8 cellular contexts compared by ENCODE assay signal in genomic region chr7:106111671-106112117, GRCh38. TPM values are rescaled to one million over a fixed set of nuclear protein-coding genes. Genes with fewer than 3 reads are reported as not detected.
A peak's percentile ranks its signal among the peaks of the same experiment; 100 is the strongest.
DNase-seq lines count a peak whose midpoint lies in the region; ATAC-seq and TF ChIP-seq lines count a peak whose summit lies in the region.

No MANE protein-coding gene starts in this region.

- H3K4me3 Mint-ChIP-seq in activated CD8-positive, alpha-beta memory T cell treated with anti-CD3 and anti-CD28 coated beads, Interleukin-2, amount 10 ng/mL, durations not matched to agents 7 days and 5 days, result peak overlapping the region; percentile 79
- H3K4me3 Mint-ChIP-seq in natural killer cell, result peak overlapping the region; percentile 94

- H3F3A ChIP-seq in MM.1S (ENCODE audit: insufficient read depth, low read length), result 0 out of 2 replicates have a peak, but pooled peaks cover 7% of the 10 kb centered on the region

- TF ChIP-seq POLR2A in esophagus squamous epithelium (IDR thresholded peaks at IDR 0.05) (peak in 1 of 4 donors; percentile 73), upper lobe of left lung (IDR thresholded peaks at IDR 0.05) (peak in 2 of 4 donors; percentile 25 to 91)

- H3K4me3 ChIP-seq in MM.1S (ENCODE audit: low read length) (peak overlapping the region; percentile 74), esophagus squamous epithelium (peak overlapping the region; percentile 69 to 79 (median 78)), upper lobe of left lung (peak overlapping the region; percentile 44 to 84 (median 64))

- no peak for TF ChIP-seq EP300 in upper lobe of left lung (IDR thresholded peaks at IDR 0.05)

- H2AFZ ChIP-seq in MM.1S (ENCODE audit: low read length), result peak overlapping the region; percentile 62

- peak overlapping the region; percentile 87 for H3K27ac Mint-ChIP-seq in activated CD8-positive, alpha-beta memory T cell treated with anti-CD3 and anti-CD28 coated beads, Interleukin-2, amount 10 ng/mL, durations not matched to agents 7 days and 5 days
- H3K27ac Mint-ChIP-seq in natural killer cell, result peak overlapping the region; percentile 84

- H3K36me3 ChIP-seq in MM.1S (replicated peaks; ENCODE audit: insufficient read depth, low read length), result no peaks in the 10 kb centered on the region; the same call in 1 of the 2 replicates
- H3K36me3 ChIP-seq in esophagus squamous epithelium, result peaks cover 0 to 1% (median 0%) of the 10 kb centered on the region in 3 donors
- H3K36me3 ChIP-seq in upper lobe of left lung, result no peaks in the 10 kb centered on the region

- H3K27ac ChIP-seq in MM.1S (ENCODE audit: low read length) (peak overlapping the region; percentile 68; the same call in 1 of the 2 replicates), esophagus squamous epithelium (peak overlapping the region; percentile 97 to 99 (median 98)), upper lobe of left lung (peak overlapping the region; percentile 97 to 99 (median 98))

- ATAC-seq in activated CD8-positive, alpha-beta memory T cell treated with anti-CD3 and anti-CD28 coated beads, Interleukin-2, amount 10 ng/mL, durations not matched to agents 7 days and 5 days, result peak; percentile 54
- peak; percentile 28 to 38 (median 32) for ATAC-seq in natural killer cell
- peak; percentile 86 to 89 for ATAC-seq in upper lobe of left lung (ENCODE audit: low FRiP score in 2 of 2)

- H4K20me1 ChIP-seq in MM.1S (ENCODE audit: insufficient read depth, low read length), result no peaks in the 10 kb centered on the region

- H3K9me2 ChIP-seq in MM.1S (replicated peaks; ENCODE audit: insufficient read depth, low read length), result no peaks in the 10 kb centered on the region

- peak; percentile 3 to 25 for DNase-seq in activated CD4-positive, alpha-beta T cell treated with anti-CD3 and anti-CD28 coated beads for 24 hours (ENCODE audit: low read depth in 2 of 2)
- DNase-seq in activated CD4-positive, alpha-beta T cell treated with anti-CD3 and anti-CD28 coated beads for 1 hour, result no peak
- peak; percentile 46 for DNase-seq in HEK293T (ENCODE audit: extremely low spot score)
- no peak for DNase-seq in MM.1S
- peak; percentile 53 for DNase-seq in activated CD8-positive, alpha-beta memory T cell treated with anti-CD3 and anti-CD28 coated beads, Interleukin-2, amount 10 ng/mL, durations not matched to agents 7 days and 5 days
- DNase-seq in esophagus squamous epithelium (lab: John Stamatoyannopoulos, UW), result no peak
- DNase-seq in natural killer cell, result no peak
- peak; percentile 64 to 95 for DNase-seq in upper lobe of left lung

- H3K27me3 Mint-ChIP-seq in activated CD8-positive, alpha-beta memory T cell treated with anti-CD3 and anti-CD28 coated beads, Interleukin-2, amount 10 ng/mL, durations not matched to agents 7 days and 5 days, result peaks cover 24% of the 10 kb centered on the region
- H3K27me3 Mint-ChIP-seq in natural killer cell (ENCODE audit: low read depth in 2 of 2), result peaks cover 2 to 13% of the 10 kb centered on the region in 2 donors

- CTCF ChIA-PET in HEK293T (lab: Yijun Ruan, JAX), result interaction anchor here (1.0 kb wide), 1 partner anchor 32 kb away, joined by 3 read pairs; no protein-coding TSS in a partner anchor
- CTCF ChIA-PET in activated CD8-positive, alpha-beta memory T cell treated with anti-CD3 and anti-CD28 coated beads, Interleukin-2, amount 10 ng/mL, durations not matched to agents 7 days and 5 days (lab: Charles Lee), result interaction anchor here (0.6 to 5.2 kb wide), 9 partner anchors 13 to 351 kb away, joined by 3 to 30 read pairs (median 3); no protein-coding TSS in a partner anchor

- H3K4me1 Mint-ChIP-seq in activated CD8-positive, alpha-beta memory T cell treated with anti-CD3 and anti-CD28 coated beads, Interleukin-2, amount 10 ng/mL, durations not matched to agents 7 days and 5 days, result peaks cover 53% of the 10 kb centered on the region
- peaks cover 30 to 38% of the 10 kb centered on the region in 2 donors for H3K4me1 Mint-ChIP-seq in natural killer cell

- H3K9ac ChIP-seq in MM.1S (ENCODE audit: low read length), result peak overlapping the region; percentile 75

- H3K9me3 ChIP-seq in MM.1S (replicated peaks; ENCODE audit: insufficient read depth, low read length) (no peaks in the 10 kb centered on the region), esophagus squamous epithelium (no peaks in the 10 kb centered on the region), upper lobe of left lung (no peaks in the 10 kb centered on the region)

- intact Hi-C loops in esophagus squamous epithelium (cut with DNase I) (loop anchor here (10.0 kb wide), 1 partner anchor 47 kb away; no protein-coding TSS in a partner anchor), natural killer cell (cut with micrococcal nuclease) (loop anchor here (2.0 to 10.0 kb wide), 3 partner anchors 41 to 173 kb away; partner anchors contain the start of gene NAMPT)

- 0% methylated on average over 1 of the region's 51 CpGs; no CpG with 5 or more reads in 1 of the 2 donors for WGBS in esophagus squamous epithelium, 2 donors
- 0 to 1% methylated on average over 15 to 24 of the region's 51 CpGs for WGBS in upper lobe of left lung, 2 donors

- no peaks in the 10 kb centered on the region for H3K9me3 Mint-ChIP-seq in activated CD8-positive, alpha-beta memory T cell treated with anti-CD3 and anti-CD28 coated beads, Interleukin-2, amount 10 ng/mL, durations not matched to agents 7 days and 5 days (ENCODE audit: low read depth)
- no peaks in the 10 kb centered on the region for H3K9me3 Mint-ChIP-seq in natural killer cell

- H3K27me3 ChIP-seq in MM.1S (replicated peaks; ENCODE audit: insufficient read depth, low read length) (no peaks in the 10 kb centered on the region), esophagus squamous epithelium (no peaks in the 10 kb centered on the region), upper lobe of left lung (no peaks in the 10 kb centered on the region)

- H3K79me2 ChIP-seq in MM.1S (ENCODE audit: low read length), result peaks cover 44% of the 10 kb centered on the region

- TF ChIP-seq CTCF in MM.1S (IDR thresholded peaks at IDR 0.05; ENCODE audit: low read length), result no peak
- peak in 1 of 6 experiments; percentile 6 for TF ChIP-seq CTCF in esophagus squamous epithelium (IDR thresholded peaks at IDR 0.05)
- no peak for TF ChIP-seq CTCF in natural killer cell (IDR thresholded peaks at IDR 0.05)
- TF ChIP-seq CTCF in upper lobe of left lung (IDR thresholded peaks at IDR 0.05), result peak in 2 of 6 experiments; percentile 22 to 25

- H3K4me1 ChIP-seq in MM.1S (ENCODE audit: low read length) (peaks cover 14% of the 10 kb centered on the region; the same call in 1 of the 2 replicates), esophagus squamous epithelium (peaks cover 16 to 55% (median 26%) of the 10 kb centered on the region in 3 donors), upper lobe of left lung (peaks cover 16 to 34% (median 27%) of the 10 kb centered on the region in 4 donors)

- peaks cover 7% of the 10 kb centered on the region for H3K36me3 Mint-ChIP-seq in activated CD8-positive, alpha-beta memory T cell treated with anti-CD3 and anti-CD28 coated beads, Interleukin-2, amount 10 ng/mL, durations not matched to agents 7 days and 5 days
- no peaks in the 10 kb centered on the region for H3K36me3 Mint-ChIP-seq in natural killer cell

- POLR2A ChIA-PET in HEK293T (lab: Yijun Ruan, JAX), result interaction anchor here (1.2 to 2.2 kb wide), 4 partner anchors 9 to 42 kb away, joined by 3 to 13 read pairs (median 8); no protein-coding TSS in a partner anchor

- H3K4me2 ChIP-seq in MM.1S (ENCODE audit: low read depth, low read length), result peak overlapping the region; percentile 89

TF ChIP-seq in HEK293T, 16 proteins besides CTCF, POLR2A, EP300 and RAD21:
- TF ChIP-seq CTBP1 (IDR thresholded peaks at IDR 0.05; ENCODE audit: borderline replicate concordance) (no peak), L3MBTL2 (conservative IDR thresholded peaks at IDR 0.05) (0 out of 2 replicates have a peak, but pooled peaks have one; percentile 44), FOXM1 (IDR thresholded peaks at IDR 0.05; ENCODE audit: borderline replicate concordance) (no peak; the same call in 1 of the 2 replicates)

RNA-seq across cellular contexts. Expression of gene SYPL1, which starts 0.4 kb away (rescaled TPM):
- total RNA-seq in activated CD8-positive, alpha-beta memory T cell treated with anti-CD3 and anti-CD28 coated beads, Interleukin-2, amount 10 ng/mL, durations not matched to agents 7 days and 5 days, result 10 to 100 TPM; 21.9 to 24.1 TPM
- total RNA-seq in esophagus squamous epithelium (100 to 1,000 TPM; 105 to 170 (median 148) TPM), natural killer cell (10 to 100 TPM; 13.1 to 22.2 (median 14.9) TPM), upper lobe of left lung (10 to 100 TPM; 24.1 to 100.0 (median 71.7) TPM)

Comparison
In these comparisons a context has a peak if more than half of its experiments do, and no peak if none do; other contexts are left out.
1. DNase-seq: peak in activated CD4-positive, alpha-beta T cell treated with anti-CD3 and anti-CD28 coated beads for 24 hours (2 of 2), HEK293T (single experiment), activated CD8-positive, alpha-beta memory T cell treated with anti-CD3 and anti-CD28 coated beads, Interleukin-2, amount 10 ng/mL, durations not matched to agents 7 days and 5 days (single experiment) and upper lobe of left lung (2 of 2); none in activated CD4-positive, alpha-beta T cell treated with anti-CD3 and anti-CD28 coated beads for 1 hour (single experiment), MM.1S (single experiment), esophagus squamous epithelium (single experiment) and natural killer cell (single experiment).
2. ATAC-seq: peak in every context shown above with its lines; median percentile 88 in upper lobe of left lung; 54 in activated CD8-positive, alpha-beta memory T cell treated with anti-CD3 and anti-CD28 coated beads, Interleukin-2, amount 10 ng/mL, durations not matched to agents 7 days and 5 days; 32 in natural killer cell.
3. Peak in every context shown above with its lines, with median percentiles within 50 percentile points of each other: H3K27ac ChIP-seq and H3K4me3 ChIP-seq.